Comparison of ENCODE assay signal across 33 cellular contexts in genomic region chr1:28895896-28896608, GRCh38. TPM values are rescaled to one million over a fixed set of nuclear protein-coding genes. Genes with fewer than 3 reads are reported as not detected.
A peak's percentile ranks its signal among the peaks of the same experiment; 100 is the strongest.
DNase-seq lines count a peak whose midpoint lies in the region; ATAC-seq and TF ChIP-seq lines count a peak whose summit lies in the region.
"Had no signal": no experiment of that assay in that cellular context is flagged by ENCODE, and none has a peak within 500 bp of the region (broad histone marks: within the 10 kb centered on the region; RNA-seq: fewer than 3 reads in every experiment).

No MANE protein-coding gene starts in this region.

- H3K9me2 ChIP-seq in hepatocyte (replicated peaks; ENCODE audit: insufficient read depth), result no peaks in the 10 kb centered on the region

- no peaks in the 10 kb centered on the region for H3K9me3 Mint-ChIP-seq in CD8-positive, alpha-beta memory T cell
- no peaks in the 10 kb centered on the region for H3K9me3 Mint-ChIP-seq in memory B cell
- H3K9me3 Mint-ChIP-seq: activated CD4-positive, alpha-beta memory T cell treated with anti-CD3 and anti-CD28 coated beads for 36 hours; activated naive CD4-positive, alpha-beta T cell treated with anti-CD3 and anti-CD28 coated beads, Interleukin-2, amount 10 ng/mL, durations not matched to agents 7 days and 5 days; activated T-helper 1 cell treated with anti-CD3 and anti-CD28 coated beads, Interleukin-12 subunit alpha, Interleukin-12 subunit beta, Interleukin-2, Interleukin-4 antibody, amounts not matched to agents 30 ng/mL and 10 ng/mL and 1 ng/mL, durations not matched to agents 14 hours and 24 hours and 36 hours; dendritic cell treated with granulocyte-macrophage colony-stimulating factor and Interleukin-4, amounts not matched to agents 40 ng/mL and 50 ng/mL, for 4 days; HFFc6; nephron had no signal

- H3K9me3 ChIP-seq in CD8-positive, alpha-beta memory T cell (ENCODE audit: low read length), result no peaks in the 10 kb centered on the region
- H3K9me3 ChIP-seq in hepatocyte (ENCODE audit: low read depth) (no peaks in the 10 kb centered on the region), esophagus squamous epithelium (no peaks in the 10 kb centered on the region)
- H3K9me3 ChIP-seq: ascending aorta, lower lobe of right lung, right atrium auricular region, upper lobe of right lung had no signal

- H3K4me3 Mint-ChIP-seq in CD8-positive, alpha-beta memory T cell, result peak overlapping the region in 1 of 7 donors; percentile 49
- H3K4me3 Mint-ChIP-seq in memory B cell, result no peak overlapping the region
- H3K4me3 Mint-ChIP-seq: activated CD4-positive, alpha-beta memory T cell treated with anti-CD3 and anti-CD28 coated beads for 36 hours; activated naive CD4-positive, alpha-beta T cell treated with anti-CD3 and anti-CD28 coated beads, Interleukin-2, amount 10 ng/mL, durations not matched to agents 7 days and 5 days; activated T-helper 1 cell treated with anti-CD3 and anti-CD28 coated beads, Interleukin-12 subunit alpha, Interleukin-12 subunit beta, Interleukin-2, Interleukin-4 antibody, amounts not matched to agents 30 ng/mL and 10 ng/mL and 1 ng/mL, durations not matched to agents 14 hours and 24 hours and 36 hours; dendritic cell treated with granulocyte-macrophage colony-stimulating factor and Interleukin-4, amounts not matched to agents 40 ng/mL and 50 ng/mL, for 4 days; HFFc6; nephron had no signal

- peaks cover 5% of the 10 kb centered on the region for H3K79me2 ChIP-seq in hepatocyte
- H3K79me2 ChIP-seq: parathyroid adenoma had no signal

- POLR2A ChIA-PET in CD8-positive, alpha-beta memory T cell (lab: Charles Lee), result no interaction called here

- TF ChIP-seq CTCF in AG10803 (conservative IDR thresholded peaks at IDR 0.05; ENCODE audit: low read length), result no peak
- no peak for TF ChIP-seq CTCF in cardiac fibroblast (IDR thresholded peaks at IDR 0.05; ENCODE audit: low read depth, low read length)
- TF ChIP-seq CTCF in hepatocyte (IDR thresholded peaks at IDR 0.05; ENCODE audit: poor library complexity), result no peak
- no peak for TF ChIP-seq CTCF in esophagus squamous epithelium (IDR thresholded peaks at IDR 0.05)

- no peaks in the 10 kb centered on the region for H3K27me3 Mint-ChIP-seq in CD8-positive, alpha-beta memory T cell
- no peaks in the 10 kb centered on the region for H3K27me3 Mint-ChIP-seq in memory B cell
- H3K27me3 Mint-ChIP-seq: activated CD4-positive, alpha-beta memory T cell treated with anti-CD3 and anti-CD28 coated beads for 36 hours; activated naive CD4-positive, alpha-beta T cell treated with anti-CD3 and anti-CD28 coated beads, Interleukin-2, amount 10 ng/mL, durations not matched to agents 7 days and 5 days; dendritic cell treated with granulocyte-macrophage colony-stimulating factor and Interleukin-4, amounts not matched to agents 40 ng/mL and 50 ng/mL, for 4 days had no signal

- H3K36me3 Mint-ChIP-seq in CD8-positive, alpha-beta memory T cell, result peaks cover 0 to 30% (median 5%) of the 10 kb centered on the region in 3 donors
- peaks cover 1% of the 10 kb centered on the region for H3K36me3 Mint-ChIP-seq in memory B cell

- peak overlapping the region in 6 of 8 donors; percentile 24 to 83 (median 46) for H3K27ac Mint-ChIP-seq in CD8-positive, alpha-beta memory T cell
- H3K27ac Mint-ChIP-seq in memory B cell, result peak overlapping the region; percentile 56
- H3K27ac Mint-ChIP-seq: activated CD4-positive, alpha-beta memory T cell treated with anti-CD3 and anti-CD28 coated beads for 36 hours; activated naive CD4-positive, alpha-beta T cell treated with anti-CD3 and anti-CD28 coated beads, Interleukin-2, amount 10 ng/mL, durations not matched to agents 7 days and 5 days; activated T-helper 1 cell treated with anti-CD3 and anti-CD28 coated beads, Interleukin-12 subunit alpha, Interleukin-12 subunit beta, Interleukin-2, Interleukin-4 antibody, amounts not matched to agents 30 ng/mL and 10 ng/mL and 1 ng/mL, durations not matched to agents 14 hours and 24 hours and 36 hours; dendritic cell treated with granulocyte-macrophage colony-stimulating factor and Interleukin-4, amounts not matched to agents 40 ng/mL and 50 ng/mL, for 4 days; HFFc6; nephron had no signal

- H3K27ac ChIP-seq in CD8-positive, alpha-beta memory T cell (ENCODE audit: low read depth, low read length), result no peak overlapping the region
- no peak overlapping the region for H3K27ac ChIP-seq in hepatocyte
- no peak overlapping the region for H3K27ac ChIP-seq in esophagus squamous epithelium
- H3K27ac ChIP-seq: ascending aorta, lower lobe of right lung, parathyroid adenoma, right atrium auricular region, upper lobe of right lung had no signal

- CTCF ChIA-PET in CD8-positive, alpha-beta memory T cell (lab: Charles Lee), result no interaction called here

- WGBS in hepatocyte (ENCODE audit: low lambda C conversion rate, missing lambda C conversion rate), result 81% methylated on average over 4 of the region's 4 CpGs
- 64 to 94% methylated on average over 2 to 4 of the region's 4 CpGs for WGBS in esophagus squamous epithelium, 2 donors

- no peaks in the 10 kb centered on the region for H3K27me3 ChIP-seq in CD8-positive, alpha-beta memory T cell (ENCODE audit: insufficient read depth, low read length, poor library complexity, severe bottlenecking)
- no peaks in the 10 kb centered on the region for H3K27me3 ChIP-seq in hepatocyte
- H3K27me3 ChIP-seq in esophagus squamous epithelium, result no peaks in the 10 kb centered on the region
- H3K27me3 ChIP-seq: ascending aorta, right atrium auricular region, upper lobe of right lung had no signal

- intact Hi-C loops in esophagus squamous epithelium (cut with DNase I), result no loop called here

- peak; percentile 21 for DNase-seq in AG10803 (ENCODE audit: low read depth)
- DNase-seq in CD8-positive, alpha-beta memory T cell, result no peak
- peak; percentile 12 to 13 for DNase-seq in cardiac fibroblast (ENCODE audit: low read depth in 2 of 2)
- no peak for DNase-seq in memory B cell (ENCODE audit: low spot score in 2 of 2)
- no peak for DNase-seq in hepatocyte (ENCODE audit: low spot score)
- DNase-seq in nucleus accumbens (lab: John Stamatoyannopoulos, UW), result no peak
- no peak for DNase-seq in esophagus squamous epithelium (lab: John Stamatoyannopoulos, UW)
- DNase-seq: activated CD4-positive, alpha-beta memory T cell treated with anti-CD3 and anti-CD28 coated beads for 36 hours; activated CD4-positive, CD25-positive, alpha-beta regulatory T cell; activated CD8-positive, alpha-beta memory T cell treated with anti-CD3 and anti-CD28 coated beads, Interleukin-2, amount 50 U/mL, for 4 hours; caudate nucleus; glutamatergic neuron; GOT3; HFFc6; kidney glomerular epithelial cell; lower lobe of right lung; NCI-H1048; NCI-H1694; NCI-H2171 treated with DMSO at 0.1 percent for 48 hours; NCI-H526 treated with DMSO at 0.1 percent for 48 hours; SHP77 treated with DMSO at 0.1 percent for 48 hours; T1000; upper lobe of right lung had no signal

- TF ChIP-seq POLR2A in esophagus squamous epithelium (IDR thresholded peaks at IDR 0.05), result no peak

- H4K20me1 ChIP-seq in hepatocyte (ENCODE audit: insufficient read depth, poor library complexity, severe bottlenecking), result peaks cover 3% of the 10 kb centered on the region

- no peak overlapping the region for H2AFZ ChIP-seq in hepatocyte
- H2AFZ ChIP-seq: parathyroid adenoma had no signal

- ATAC-seq in memory B cell (ENCODE audit: low read depth), result no peak
- ATAC-seq in HG03565 (IDR thresholded peaks at IDR 0.05; ENCODE audit: unreplicated experiment), result no peak
- ATAC-seq: GM12878, Panc1 had no signal

- H3K4me3 ChIP-seq in AG10803 (ENCODE audit: low read length), result no peak overlapping the region
- no peak overlapping the region for H3K4me3 ChIP-seq in CD8-positive, alpha-beta memory T cell (ENCODE audit: low read length)
- no peak overlapping the region for H3K4me3 ChIP-seq in cardiac fibroblast (replicated peaks in 1 of 2; ENCODE audit: low read depth in 2 of 2, low read length in 2 of 2)
- H3K4me3 ChIP-seq in hepatocyte, result no peak overlapping the region
- H3K4me3 ChIP-seq in esophagus squamous epithelium, result no peak overlapping the region
- H3K4me3 ChIP-seq: ascending aorta, GM12878, lower lobe of right lung, right atrium auricular region, upper lobe of right lung had no signal

- H3K4me1 ChIP-seq in CD8-positive, alpha-beta memory T cell (ENCODE audit: insufficient read depth, low read length), result no peaks in the 10 kb centered on the region
- H3K4me1 ChIP-seq in hepatocyte (ENCODE audit: insufficient read depth), result peaks cover 8% of the 10 kb centered on the region
- peaks cover 0 to 37% (median 7%) of the 10 kb centered on the region in 3 donors for H3K4me1 ChIP-seq in esophagus squamous epithelium
- H3K4me1 ChIP-seq: parathyroid adenoma had no signal

- no peak overlapping the region for H3K4me2 ChIP-seq in hepatocyte

- H3K4me1 Mint-ChIP-seq in CD8-positive, alpha-beta memory T cell, result peaks cover 35 to 76% (median 60%) of the 10 kb centered on the region in 3 donors
- H3K4me1 Mint-ChIP-seq in memory B cell, result peaks cover 32% of the 10 kb centered on the region

- no peaks in the 10 kb centered on the region for H3K36me3 ChIP-seq in CD8-positive, alpha-beta memory T cell (ENCODE audit: insufficient read depth, low read length)
- H3K36me3 ChIP-seq in hepatocyte (replicated peaks; ENCODE audit: insufficient read depth, low read depth), result no peaks in the 10 kb centered on the region
- peaks cover 0 to 24% (median 0%) of the 10 kb centered on the region in 3 donors for H3K36me3 ChIP-seq in esophagus squamous epithelium
- H3K36me3 ChIP-seq: ascending aorta, lower lobe of right lung, right atrium auricular region had no signal

RNA-seq across cellular contexts. Expression of gene EPB41, which starts 18.3 kb away (rescaled TPM):
- total RNA-seq in CD8-positive, alpha-beta memory T cell, result 10 to 100 TPM; 89.9 to 93.6 TPM
- 96.2 TPM for polyA plus RNA-seq in CD8-positive, alpha-beta memory T cell
- total RNA-seq in hepatocyte (51.7 and 60.8 TPM in 2 replicates), esophagus squamous epithelium (10 to 100 TPM; 28.5 to 43.9 (median 41.8) TPM)
- 13.2 and 20.5 TPM in 2 replicates for polyA plus RNA-seq in hepatocyte

Comparison
In these comparisons a context has a peak if more than half of its experiments do, and no peak if none do; other contexts are left out.
1. DNase-seq: peak in AG10803 (single experiment) and cardiac fibroblast (2 of 2); none in CD8-positive, alpha-beta memory T cell (0 of 5), memory B cell (0 of 2), hepatocyte (single experiment), nucleus accumbens (0 of 56) and esophagus squamous epithelium (single experiment).